15 cellular contexts compared by ENCODE assay signal in the genomic region with DNA sequence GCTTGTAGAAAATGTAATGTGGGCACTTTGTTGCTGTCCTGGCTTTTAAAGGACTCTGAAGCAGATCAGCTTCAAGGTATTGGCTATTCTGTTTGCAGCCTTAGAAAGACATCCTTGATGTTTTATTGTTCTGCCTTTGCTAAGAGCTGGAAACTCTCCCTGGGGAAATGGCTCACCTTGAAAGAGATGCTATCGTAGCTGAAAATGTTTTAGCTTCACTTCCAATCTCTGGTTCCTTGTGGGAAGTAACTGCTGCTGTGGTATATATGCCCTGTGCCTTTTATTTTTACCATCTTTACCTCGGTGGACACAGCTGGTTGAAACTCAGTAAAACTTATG.
A peak's percentile ranks its signal among the peaks of the same experiment; 100 is the strongest.
DNase-seq lines count a peak whose midpoint lies in the region; TF ChIP-seq lines count a peak whose summit lies in the region.
"Had no signal": no experiment of that assay in that cellular context is flagged by ENCODE, and none has a peak within 500 bp of the region (broad histone marks: within the 10 kb centered on the region; RNA-seq: fewer than 3 reads in every experiment).

No MANE protein-coding gene starts in this region.

- H3K4me3 ChIP-seq in esophagus muscularis mucosa: no peak overlapping the region
- peak overlapping the region; percentile 68 for H3K4me3 ChIP-seq in skeletal muscle satellite cell (ENCODE audit: low read length)
- no peak overlapping the region for H3K4me3 ChIP-seq in Caco-2 (ENCODE audit: low read depth, low read length)
- H3K4me3 ChIP-seq in MG63: no peak overlapping the region
- H3K4me3 ChIP-seq: colonic mucosa had no signal

- H3K9me3 ChIP-seq in esophagus muscularis mucosa (no peaks in the 10 kb centered on the region), skeletal muscle satellite cell (replicated peaks; ENCODE audit: low read length) (no peaks in the 10 kb centered on the region), Caco-2 (no peaks in the 10 kb centered on the region), MG63 (no peaks in the 10 kb centered on the region)
- H3K9me3 ChIP-seq: colonic mucosa had no signal

- intact Hi-C loops in esophagus muscularis mucosa (cut with DNase I): no loop called here
- intact Hi-C loops in Caco-2 (cut with micrococcal nuclease; ENCODE audit: unreplicated experiment): no loop called here

- no peaks in the 10 kb centered on the region for H3K27me3 ChIP-seq in esophagus muscularis mucosa
- H3K27me3 ChIP-seq in skeletal muscle satellite cell (ENCODE audit: control insufficient read depth, insufficient read depth, low read length): no peaks in the 10 kb centered on the region
- no peaks in the 10 kb centered on the region for H3K27me3 ChIP-seq in Caco-2 (replicated peaks; ENCODE audit: control insufficient read depth, insufficient read depth, low read length)
- H3K27me3 ChIP-seq in MG63: no peaks in the 10 kb centered on the region
- H3K27me3 ChIP-seq: colonic mucosa had no signal

- no peak for TF ChIP-seq EP300 in esophagus muscularis mucosa (IDR thresholded peaks at IDR 0.05)

- H3K4me2 ChIP-seq in skeletal muscle satellite cell (ENCODE audit: low read length): peak overlapping the region; percentile 75

- BruUV-seq in Caco-2 (replicated peaks; lab: Mats Ljungman, UMichigan): no TSS peak

- peaks cover 9% of the 10 kb centered on the region for H3K9me3 Mint-ChIP-seq in Caco-2 (ENCODE audit: unreplicated experiment)

- peak overlapping the region; percentile 91 for H3K9ac ChIP-seq in skeletal muscle satellite cell (ENCODE audit: low read depth, low read length)

- H3K4me1 Mint-ChIP-seq in Caco-2 (ENCODE audit: low read depth, unreplicated experiment): peaks cover 36% of the 10 kb centered on the region

- no peak overlapping the region for H3K4me3 Mint-ChIP-seq in Caco-2 (ENCODE audit: unreplicated experiment)
- H3K4me3 Mint-ChIP-seq: activated T-cell treated with anti-CD3 and anti-CD28 coated beads, Interleukin-2, amount 50 U/mL, for 4 hours had no signal

- no peaks in the 10 kb centered on the region for H3K27me3 Mint-ChIP-seq in Caco-2 (ENCODE audit: insufficient read depth, unreplicated experiment)

- no peak overlapping the region for H3K27ac Mint-ChIP-seq in Caco-2 (ENCODE audit: unreplicated experiment)

- H3K36me3 ChIP-seq in esophagus muscularis mucosa: no peaks in the 10 kb centered on the region
- H3K36me3 ChIP-seq in skeletal muscle satellite cell (ENCODE audit: insufficient read depth, low read length): no peaks in the 10 kb centered on the region
- no peaks in the 10 kb centered on the region for H3K36me3 ChIP-seq in Caco-2 (ENCODE audit: control insufficient read depth, insufficient read depth, low read length)
- H3K36me3 ChIP-seq in MG63: no peaks in the 10 kb centered on the region
- H3K36me3 ChIP-seq: colonic mucosa had no signal

- TF ChIP-seq POLR2A in esophagus muscularis mucosa (IDR thresholded peaks at IDR 0.05; ENCODE audit: low read depth): no peak

- POLR2A ChIA-PET in Caco-2 (lab: Charles Lee): interaction anchor here (1.0 kb wide), 1 partner anchor 23 kb away, joined by 3 read pairs; no protein-coding TSS in a partner anchor

- 70% methylated on average over 2 of the region's 2 CpGs for WGBS in esophagus muscularis mucosa

- DNase-seq in DMS79 (lab: John Stamatoyannopoulos, UW): peak; percentile 34
- DNase-seq in NCI-H187 (lab: John Stamatoyannopoulos, UW): peak; percentile 50 to 70
- no peak for DNase-seq in esophagus muscularis mucosa (ENCODE audit: extremely low spot score)
- no peak for DNase-seq in Caco-2
- DNase-seq in NCI-H345 (lab: John Stamatoyannopoulos, UW): no peak
- no peak for DNase-seq in MG63
- DNase-seq: activated CD4-positive, alpha-beta T cell treated with anti-CD3 and anti-CD28 coated beads for 48 hours; activated T-cell treated with anti-CD3 and anti-CD28 coated beads, Interleukin-2, amount 50 U/mL, for 4 hours; amygdala; colonic mucosa; Karpas-422; NCI-H2081; SIG-M5 had no signal

- H3K27ac ChIP-seq in esophagus muscularis mucosa (replicated peaks in 1 of 4): peak overlapping the region; percentile 48 to 70 (median 62)
- H3K27ac ChIP-seq: C4-2B had no signal

- TF ChIP-seq CTCF in esophagus muscularis mucosa (IDR thresholded peaks at IDR 0.05) (no peak), Caco-2 (IDR thresholded peaks at IDR 0.05; ENCODE audit: insufficient read depth in 1 of 2, low read depth in 1 of 2, low read length in 1 of 2, severe bottlenecking in 1 of 2, unreplicated experiment in 1 of 2) (no peak)

- CTCF ChIA-PET in Caco-2 (lab: Charles Lee): no interaction called here

- H3K4me1 ChIP-seq in esophagus muscularis mucosa (peaks cover 52 to 84% (median 76%) of the 10 kb centered on the region in 4 donors), skeletal muscle satellite cell (ENCODE audit: control insufficient read depth, insufficient read depth, low read length) (peaks cover 99% of the 10 kb centered on the region), Caco-2 (peaks cover 23% of the 10 kb centered on the region)

- H3K36me3 Mint-ChIP-seq in Caco-2 (ENCODE audit: insufficient read depth, unreplicated experiment): no peaks in the 10 kb centered on the region

Comparison
In these comparisons a context has a peak if more than half of its experiments do, and no peak if none do; other contexts are left out.
1. DNase-seq: peak in DMS79 (single experiment) and NCI-H187 (2 of 2); none in esophagus muscularis mucosa (single experiment), Caco-2 (0 of 2), NCI-H345 (single experiment) and MG63 (single experiment).